In genomic region chr13:32309812-32310706, GRCh38 we compare ENCODE assay signal across 1 cellular context.
A peak's percentile ranks its signal among the peaks of the same experiment; 100 is the strongest.
TF ChIP-seq lines count a peak whose summit lies in the region.

No MANE protein-coding gene starts in this region.

TF ChIP-seq in HepG2, 621 proteins besides CTCF, POLR2A, EP300 and RAD21 (continued from another document):
- TF ChIP-seq ZBTB1 (CRISPR knock-in tag; IDR thresholded peaks at IDR 0.05; ENCODE audit: borderline replicate concordance) (no peak), HMGXB4 (CRISPR knock-in tag; IDR thresholded peaks at IDR 0.05; ENCODE audit: borderline replicate concordance in 1 of 2, low read depth in 1 of 2) (peak in 1 of 2 experiments; percentile 45; a peak in 1 of 4 replicates), ZFAT (CRISPR knock-in tag; conservative IDR thresholded peaks at IDR 0.05) (no peak), CEBPB (IDR thresholded peaks at IDR 0.05; ENCODE audit: borderline replicate concordance, low read depth, low read length) (peak; percentile 23; the same call in 1 of the 2 replicates), GATAD2A (CRISPR knock-in tag; IDR thresholded peaks at IDR 0.05) (peak; percentile 34; the same call in 1 of the 2 replicates), CREB1 (IDR thresholded peaks at IDR 0.05) (no peak), CREB1 (CRISPR knock-in tag; IDR thresholded peaks at IDR 0.05) (peak; percentile 32; the same call in 1 of the 2 replicates), MED1 (CRISPR knock-in tag; IDR thresholded peaks at IDR 0.05) (no peak), PAXIP1 (CRISPR knock-in tag; conservative IDR thresholded peaks at IDR 0.05) (0 out of 2 replicates have a peak, but pooled peaks have one; percentile 16), ZSCAN29 (CRISPR knock-in tag; conservative IDR thresholded peaks at IDR 0.05) (no peak), RXRA (CRISPR knock-in tag; IDR thresholded peaks at IDR 0.05) (no peak), ZNF263 (CRISPR knock-in tag; IDR thresholded peaks at IDR 0.05) (no peak), AKAP8 (CRISPR knock-in tag; IDR thresholded peaks at IDR 0.05) (no peak), CREM (IDR thresholded peaks at IDR 0.05) (no peak), CREM (CRISPR knock-in tag; IDR thresholded peaks at IDR 0.05) (no peak), DRAP1 (CRISPR knock-in tag; IDR thresholded peaks at IDR 0.05) (no peak), DNMT3B (CRISPR knock-in tag; conservative IDR thresholded peaks at IDR 0.05) (0 out of 2 replicates have a peak, but pooled peaks have one; percentile 71), PLRG1 (conservative IDR thresholded peaks at IDR 0.05) (no peak), ZNF713 (CRISPR knock-in tag; IDR thresholded peaks at IDR 0.05) (no peak), ZBTB39 (CRISPR knock-in tag; IDR thresholded peaks at IDR 0.05) (no peak), BATF2 (CRISPR knock-in tag; IDR thresholded peaks at IDR 0.05) (no peak), KAT2B (IDR thresholded peaks at IDR 0.05; ENCODE audit: borderline replicate concordance, low read depth, low read length) (no peak), ZSCAN25 (CRISPR knock-in tag; IDR thresholded peaks at IDR 0.05) (no peak), REPIN1 (CRISPR knock-in tag; IDR thresholded peaks at IDR 0.05; ENCODE audit: borderline replicate concordance, low read depth) (no peak), SMC3 (IDR thresholded peaks at IDR 0.05; ENCODE audit: low read length) (peak; percentile 83), ZNF160 (CRISPR knock-in tag; IDR thresholded peaks at IDR 0.05) (no peak), NR0B2 (CRISPR knock-in tag; IDR thresholded peaks at IDR 0.05) (no peak), TRAFD1 (CRISPR knock-in tag; IDR thresholded peaks at IDR 0.05; ENCODE audit: borderline replicate concordance) (no peak), MLX (CRISPR knock-in tag; IDR thresholded peaks at IDR 0.05) (no peak), ZFYVE20 (CRISPR knock-in tag; IDR thresholded peaks at IDR 0.05; ENCODE audit: borderline replicate concordance, low read depth) (no peak), SIX4 (CRISPR knock-in tag; IDR thresholded peaks at IDR 0.05) (no peak), TEAD2 (CRISPR knock-in tag; IDR thresholded peaks at IDR 0.05) (no peak), MZF1 (CRISPR knock-in tag; IDR thresholded peaks at IDR 0.05; ENCODE audit: borderline replicate concordance) (no peak), ZMYM4 (CRISPR knock-in tag; IDR thresholded peaks at IDR 0.05) (peak; percentile 38; the same call in 1 of the 2 replicates), HNF4A (CRISPR knock-in tag; IDR thresholded peaks at IDR 0.05) (0 out of 2 replicates have a peak, but pooled peaks have one; percentile 8), ZBTB26 (CRISPR knock-in tag; IDR thresholded peaks at IDR 0.05; ENCODE audit: borderline replicate concordance) (no peak), THAP11 (CRISPR knock-in tag; IDR thresholded peaks at IDR 0.05) (0 out of 2 replicates have a peak, but pooled peaks have one; percentile 22), DMAP1 (CRISPR knock-in tag; IDR thresholded peaks at IDR 0.05) (no peak), HNRNPUL1 (IDR thresholded peaks at IDR 0.05; ENCODE audit: low read depth, low read length) (no peak), SRSF1 (optimal IDR thresholded peaks at IDR 0.05; ENCODE audit: low read depth, low read length) (no peak), ZBTB43 (CRISPR knock-in tag; conservative IDR thresholded peaks at IDR 0.05) (no peak), ZNF747 (CRISPR knock-in tag; IDR thresholded peaks at IDR 0.05; ENCODE audit: borderline replicate concordance) (no peak)
TF ChIP-seq in HepG2: peak in this region for 13.
